Comparison of ENCODE assay signal across 10 cellular contexts in genomic region chr17:77288115-77288619, GRCh38.
DNase-seq lines count a peak whose midpoint lies in the region; ATAC-seq, FAIRE-seq and TF ChIP-seq lines count a peak whose summit lies in the region.
"Had no signal": no experiment of that assay in that cellular context is flagged by ENCODE, and none has a peak within 500 bp of the region (broad histone marks: within the 10 kb centered on the region; RNA-seq: fewer than 3 reads in every experiment).

No MANE protein-coding gene starts in this region.

- CTCF ChIA-PET in RWPE1 (lab: Yijun Ruan, JAX) = interaction anchor here (0.6 kb wide), 1 partner anchor 142 kb away, joined by 4 read pairs; no protein-coding TSS in a partner anchor

- H3K4me1 Mint-ChIP-seq in progenitor cell of endocrine pancreas (ENCODE audit: low read depth) = peaks cover 29% of the 10 kb centered on the region

- peak overlapping the region; percentile 100 for H3K27ac ChIP-seq in RWPE1
- H3K27ac ChIP-seq in heart right ventricle = peak overlapping the region in 9 of 10 donors; percentile 73 to 93 (median 87)

- H3K27me3 ChIP-seq in heart right ventricle = peaks cover 0 to 9% (median 3%) of the 10 kb centered on the region in 7 donors

- 91 to 92% methylated on average over 17 of the region's 17 CpGs for WGBS in heart right ventricle, 2 donors

- no peak overlapping the region for H3K4me3 Mint-ChIP-seq in progenitor cell of endocrine pancreas (ENCODE audit: low read depth)
- H3K4me3 Mint-ChIP-seq: activated CD4-positive, alpha-beta memory T cell treated with anti-CD3 and anti-CD28 coated beads for 36 hours had no signal

- H3K36me3 Mint-ChIP-seq in progenitor cell of endocrine pancreas (ENCODE audit: insufficient read depth) = peaks cover 4% of the 10 kb centered on the region
- H3K36me3 Mint-ChIP-seq: activated CD4-positive, alpha-beta memory T cell treated with anti-CD3 and anti-CD28 coated beads for 36 hours had no signal

- TF ChIP-seq CTCF in RWPE1 (conservative IDR thresholded peaks at IDR 0.05; ENCODE audit: low read depth) (no peak), heart right ventricle (IDR thresholded peaks at IDR 0.05) (no peak), progenitor cell of endocrine pancreas (IDR thresholded peaks at IDR 0.05; ENCODE audit: unreplicated experiment) (no peak)

- POLR2A ChIA-PET in RWPE1 (lab: Yijun Ruan, JAX; ENCODE audit: low non-redundant PET) = no interaction called here

- no peak overlapping the region for H3K4me3 ChIP-seq in heart right ventricle

- FAIRE-seq in RCC 7860 (lab: Jason Lieb, UNC) = no peak

- intact Hi-C loops in heart right ventricle (cut with DNase I) = no loop called here

- H3K27me3 Mint-ChIP-seq in progenitor cell of endocrine pancreas = no peaks in the 10 kb centered on the region

- H3K36me3 ChIP-seq in heart right ventricle = no peaks in the 10 kb centered on the region

- peak in 3 of 8 donors; percentile 1 to 20 (median 3) for ATAC-seq in heart right ventricle
- ATAC-seq in HG02970 (IDR thresholded peaks at IDR 0.05; ENCODE audit: low FRiP score, unreplicated experiment) = no peak

- peak; percentile 77 for DNase-seq in COLO668 (lab: John Stamatoyannopoulos, UW; ENCODE audit: unreplicated experiment)
- DNase-seq in RWPE1 (ENCODE audit: low spot score) = peak; percentile 50
- DNase-seq in heart right ventricle = no peak
- no peak for DNase-seq in progenitor cell of endocrine pancreas (ENCODE audit: low spot score, unreplicated experiment)
- DNase-seq in NCI-H524 treated with DMSO at 0.1 percent for 48 hours (lab: John Stamatoyannopoulos, UW) = no peak
- DNase-seq in RCC 7860 (ENCODE audit: low spot score) = no peak
- no peak for DNase-seq in activated CD4-positive, alpha-beta T cell treated with anti-CD3 and anti-CD28 coated beads for 4 hours
- DNase-seq: activated CD4-positive, alpha-beta memory T cell treated with anti-CD3 and anti-CD28 coated beads for 36 hours had no signal

- peak overlapping the region; percentile 89 for H3K27ac Mint-ChIP-seq in progenitor cell of endocrine pancreas
- H3K27ac Mint-ChIP-seq: activated CD4-positive, alpha-beta memory T cell treated with anti-CD3 and anti-CD28 coated beads for 36 hours had no signal

- H3K9me3 Mint-ChIP-seq in progenitor cell of endocrine pancreas (ENCODE audit: low read depth) = no peaks in the 10 kb centered on the region
- H3K9me3 Mint-ChIP-seq: activated CD4-positive, alpha-beta memory T cell treated with anti-CD3 and anti-CD28 coated beads for 36 hours; CD14-positive monocyte had no signal

- no peaks in the 10 kb centered on the region for H3K9me3 ChIP-seq in heart right ventricle

- peaks cover 9 to 52% (median 21%) of the 10 kb centered on the region in 9 donors for H3K4me1 ChIP-seq in heart right ventricle

Comparison
In these comparisons a context has a peak if more than half of its experiments do, and no peak if none do; other contexts are left out.
1. DNase-seq: peak in COLO668 (single experiment) and RWPE1 (single experiment); none in heart right ventricle (0 of 2), progenitor cell of endocrine pancreas (single experiment), NCI-H524 treated with DMSO at 0.1 percent for 48 hours (single experiment), RCC 7860 (single experiment) and activated CD4-positive, alpha-beta T cell treated with anti-CD3 and anti-CD28 coated beads for 4 hours (0 of 2).